ENCODE assay signal across 23 cellular contexts in genomic region chr5:146248536-146248935, GRCh38.
"Had no signal": no experiment of that assay in that cellular context is flagged by ENCODE, and none has a peak within 500 bp of the region (broad histone marks: within the 10 kb centered on the region; RNA-seq: fewer than 3 reads in every experiment).

No MANE protein-coding gene starts in this region.

- H3K4me3 Mint-ChIP-seq: immature natural killer cell, mesothelial cell of epicardium, naive B cell had no signal

- H3K4me1 ChIP-seq: esophagus muscularis mucosa, foreskin keratinocyte, left lung, lower lobe of right lung had no signal

- H2AFZ ChIP-seq: hepatocyte had no signal

- H3K27me3 Mint-ChIP-seq: naive B cell had no signal

- H3K4me2 ChIP-seq: hepatocyte had no signal

- ATAC-seq: foreskin keratinocyte, gastroesophageal sphincter, heart left ventricle, left colon, left lung, left ventricle myocardium superior, lower lobe of right lung, mucosa of descending colon had no signal

- H3K4me3 ChIP-seq: coronary artery, dorsolateral prefrontal cortex, esophagus muscularis mucosa, gastroesophageal sphincter, heart left ventricle, hepatocyte, left lung, lower lobe of right lung, mucosa of descending colon had no signal

- H3K9me3 Mint-ChIP-seq: immature natural killer cell, mesothelial cell of epicardium, naive B cell had no signal

- H3K27ac ChIP-seq: coronary artery, dorsolateral prefrontal cortex, esophagus muscularis mucosa, foreskin keratinocyte, gastroesophageal sphincter, heart left ventricle, hepatocyte, left lung, lower lobe of right lung had no signal

- H3K27me3 ChIP-seq: dorsolateral prefrontal cortex, esophagus muscularis mucosa, foreskin keratinocyte, gastroesophageal sphincter, heart left ventricle, hepatocyte, left lung had no signal

- H3K9me3 ChIP-seq: esophagus muscularis mucosa, gastroesophageal sphincter, heart left ventricle, left lung, lower lobe of right lung, mucosa of descending colon had no signal

- H3K4me1 Mint-ChIP-seq: mesothelial cell of epicardium had no signal

- H3K27ac Mint-ChIP-seq: immature natural killer cell, mesothelial cell of epicardium had no signal

- DNase-seq: dermis blood vessel endothelial cell; dorsolateral prefrontal cortex; effector CD4-positive, alpha-beta T cell; effector memory CD4-positive, alpha-beta T cell; foreskin keratinocyte; heart left ventricle; hypothalamus; islet precursor cell; kidney; kidney glomerular epithelial cell; left colon; left lung; left ventricle myocardium superior; lower lobe of right lung; mesenchymal stem cell; mucosa of descending colon; naive B cell had no signal
